9 cellular contexts compared by ENCODE assay signal in genomic region chr21:36700961-36701911, GRCh38. TPM values are rescaled to one million over a fixed set of nuclear protein-coding genes. Genes with fewer than 3 reads are reported as not detected.
DNase-seq lines count a peak whose midpoint lies in the region; ATAC-seq and TF ChIP-seq lines count a peak whose summit lies in the region.
"Had no signal": no experiment of that assay in that cellular context is flagged by ENCODE, and none has a peak within 500 bp of the region (broad histone marks: within the 10 kb centered on the region; RNA-seq: fewer than 3 reads in every experiment).

No MANE protein-coding gene starts in this region.

- H3K4me1 Mint-ChIP-seq in CD4-positive, alpha-beta T cell (ENCODE audit: low read depth) = peaks cover 37% of the 10 kb centered on the region
- H3K4me1 Mint-ChIP-seq in neural crest cell = peaks cover 11% of the 10 kb centered on the region

- no peak overlapping the region; a peak in 1 of 4 replicates for H4K8ac ChIP-seq in IMR-90 (ENCODE audit: low read depth in 2 of 2, low read length in 2 of 2)

- H3K9me1 ChIP-seq in IMR-90 (ENCODE audit: insufficient read depth, low read length) = no peaks in the 10 kb centered on the region; the same call in 1 of the 2 replicates

- peak overlapping the region; percentile 70 for H3K4me2 ChIP-seq in IMR-90 (ENCODE audit: low read depth, low read length)

- no peaks in the 10 kb centered on the region for H3K9me3 ChIP-seq in CD4-positive, alpha-beta T cell (ENCODE audit: control insufficient read depth, low read length)
- H3K9me3 ChIP-seq in IMR-90 (ENCODE audit: control insufficient read depth, insufficient read depth, low read length) = peaks cover 4% of the 10 kb centered on the region; the same call in 1 of the 2 replicates

- no peak overlapping the region for H2BK15ac ChIP-seq in IMR-90 (ENCODE audit: low read depth, low read length)

- CTCF ChIA-PET in CD4-positive, alpha-beta T cell (lab: Charles Lee) = no interaction called here
- CTCF ChIA-PET in IMR-90 (lab: Yijun Ruan, JAX) = interaction anchor here (1.2 kb wide), 1 partner anchor 10 kb away, joined by 4 read pairs; no protein-coding TSS in a partner anchor

- no peaks in the 10 kb centered on the region for H3K36me3 ChIP-seq in IMR-90 (ENCODE audit: control insufficient read depth, insufficient read depth, low read length)

- H4K5ac ChIP-seq in IMR-90 (ENCODE audit: low read depth, low read length) = no peak overlapping the region

- no peaks in the 10 kb centered on the region for H3K9me3 Mint-ChIP-seq in CD4-positive, alpha-beta T cell
- H3K9me3 Mint-ChIP-seq in neural crest cell = no peaks in the 10 kb centered on the region

- peak overlapping the region; percentile 58 for H3K23ac ChIP-seq in IMR-90 (ENCODE audit: low read depth, low read length)

- peak overlapping the region; percentile 71 for H3K4ac ChIP-seq in IMR-90 (ENCODE audit: low read depth, low read length)

- H3K4me3 ChIP-seq in IMR-90 (ENCODE audit: insufficient read depth, low read depth, low read length) = peak overlapping the region; percentile 57
- H3K4me3 ChIP-seq in coronary artery = peak overlapping the region; percentile 58

- BruUV-seq in IMR-90 (replicated peaks; lab: Mats Ljungman, UMichigan) = no TSS peak

- TF ChIP-seq CTCF in CD4-positive, alpha-beta T cell (IDR thresholded peaks at IDR 0.05) = no peak
- TF ChIP-seq CTCF in IMR-90 (conservative IDR thresholded peaks at IDR 0.05; ENCODE audit: low read depth, low read length) (no peak), coronary artery (IDR thresholded peaks at IDR 0.05) (no peak), neural crest cell (conservative IDR thresholded peaks at IDR 0.05) (peak; percentile 21)

- H3K27me3 Mint-ChIP-seq in CD4-positive, alpha-beta T cell = peaks cover 71% of the 10 kb centered on the region
- peaks cover 94% of the 10 kb centered on the region for H3K27me3 Mint-ChIP-seq in neural crest cell (ENCODE audit: low read depth)

- H3K9ac ChIP-seq in IMR-90 (ENCODE audit: low read depth, low read length) = peak overlapping the region; percentile 20

- H3K4me1 ChIP-seq in IMR-90 (ENCODE audit: control insufficient read depth, insufficient read depth, low read length) = no peaks in the 10 kb centered on the region

- no peak for DNase-seq in CD4-positive, alpha-beta T cell
- DNase-seq in IMR-90 (no peak), coronary artery (ENCODE audit: low spot score) (peak; percentile 58), neural crest cell (ENCODE audit: low read depth, low spot score) (peak; percentile 7), Kasumi-1 (lab: John Stamatoyannopoulos, UW) (no peak), NCI-H2171 treated with DMSO at 0.1 percent for 48 hours (lab: John Stamatoyannopoulos, UW) (no peak)
- DNase-seq: NCI-H187 treated with DMSO at 0.1 percent for 48 hours had no signal

- H3K27ac ChIP-seq in CD4-positive, alpha-beta T cell (ENCODE audit: low read depth, low read length) = no peak overlapping the region
- H3K27ac ChIP-seq in IMR-90 (ENCODE audit: insufficient read depth, low read length) (peak overlapping the region; percentile 63), coronary artery (no peak overlapping the region)

- H3K27ac Mint-ChIP-seq in CD4-positive, alpha-beta T cell = no peak overlapping the region
- H3K27ac Mint-ChIP-seq in neural crest cell (ENCODE audit: unreplicated experiment) = no peak overlapping the region

- no peak for TF ChIP-seq RAD21 in IMR-90 (IDR thresholded peaks at IDR 0.05; ENCODE audit: low read length)

- H2BK120ac ChIP-seq in IMR-90 (ENCODE audit: low read depth, low read length) = peak overlapping the region; percentile 57

- in situ Hi-C loops in IMR-90 (cut with MboI; ENCODE audit: low sequenced_read_pairs) = no loop called here

- H3K56ac ChIP-seq in IMR-90 (ENCODE audit: extremely low read depth, insufficient read depth, low read length) = peak overlapping the region; percentile 39; the same call in 1 of the 2 replicates

- H4K91ac ChIP-seq in IMR-90 (ENCODE audit: insufficient read depth, low read depth, low read length) = no peak overlapping the region

- 15% methylated on average over 48 of the region's 72 CpGs; no CpG with 5 or more reads in 1 of the 2 experiments for whole genome bisulfite sequencing in IMR-90 (ENCODE audit: extremely low coverage in 2 of 2, insufficient read length in 1 of 2), 2 experiments

- ATAC-seq in CD4-positive, alpha-beta T cell (ENCODE audit: poor library complexity) = no peak
- ATAC-seq in IMR-90 (ENCODE audit: low read depth) = no peak
- no peak for ATAC-seq in GM19328 (IDR thresholded peaks at IDR 0.05; ENCODE audit: unreplicated experiment)
- no peak for ATAC-seq in HG03342 (IDR thresholded peaks at IDR 0.05; ENCODE audit: unreplicated experiment)

- peaks cover 19% of the 10 kb centered on the region for H4K20me1 ChIP-seq in IMR-90 (ENCODE audit: insufficient read depth, low read length)

- H3K36me3 Mint-ChIP-seq in CD4-positive, alpha-beta T cell (ENCODE audit: low read depth) = no peaks in the 10 kb centered on the region
- H3K36me3 Mint-ChIP-seq in neural crest cell (ENCODE audit: low read depth) = no peaks in the 10 kb centered on the region

- H2AK9ac ChIP-seq in IMR-90 (replicated peaks; ENCODE audit: low read depth, low read length, poor library complexity) = no peak overlapping the region

- peak overlapping the region; percentile 41 for H2AFZ ChIP-seq in IMR-90 (replicated peaks; ENCODE audit: low read length, poor library complexity)

- no peaks in the 10 kb centered on the region for H3K79me1 ChIP-seq in IMR-90 (ENCODE audit: low read depth in 1 of 2, low read length in 2 of 2)

- H2BK5ac ChIP-seq in IMR-90 (ENCODE audit: low read depth, low read length, poor library complexity, severe bottlenecking) = peak overlapping the region; percentile 76

- intact Hi-C loops in CD4-positive, alpha-beta T cell (cut with DNase I, micrococcal nuclease) = no loop called here
- intact Hi-C loops in IMR-90 (cut with micrococcal nuclease) = loop anchor here (5.0 kb wide), 1 partner anchor 216 kb away; no protein-coding TSS in a partner anchor

- peak overlapping the region; percentile 38 for H3K4me3 Mint-ChIP-seq in CD4-positive, alpha-beta T cell
- H3K4me3 Mint-ChIP-seq in neural crest cell = peak overlapping the region; percentile 29

- no peak overlapping the region for H3K18ac ChIP-seq in IMR-90 (ENCODE audit: low read depth, low read length)

- dilution Hi-C loops in IMR-90 (cut with HindIII; ENCODE audit: low sequenced_read_pairs, unreplicated experiment) = no loop called here

- H2BK20ac ChIP-seq in IMR-90 (ENCODE audit: low read depth, low read length) = no peak overlapping the region

- no peak overlapping the region; the same call in 1 of the 2 replicates for H3K14ac ChIP-seq in IMR-90 (replicated peaks; ENCODE audit: low read depth, low read length)

- H2AK5ac ChIP-seq in IMR-90 (ENCODE audit: low read depth, low read length) = no peak overlapping the region; the same call in 1 of the 2 replicates

- H3K27me3 ChIP-seq in CD4-positive, alpha-beta T cell (ENCODE audit: control insufficient read depth, insufficient read depth, low read length) = peaks cover 92% of the 10 kb centered on the region
- H3K27me3 ChIP-seq in IMR-90 (ENCODE audit: control insufficient read depth, insufficient read depth, low read length) = peaks cover 95% of the 10 kb centered on the region

- TF ChIP-seq POLR2A in IMR-90 (IDR thresholded peaks at IDR 0.05; ENCODE audit: low read depth, low read length) = no peak

- POLR2A ChIA-PET in CD4-positive, alpha-beta T cell (lab: Charles Lee) = no interaction called here
- POLR2A ChIA-PET in IMR-90 (lab: Charles Lee; ENCODE audit: unreplicated experiment) = no interaction called here

TF ChIP-seq in IMR-90, 13 proteins besides CTCF, POLR2A, EP300 and RAD21:
- TF ChIP-seq CEBPB (IDR thresholded peaks at IDR 0.05; ENCODE audit: low read depth, low read length) = no peak
- TF ChIP-seq MAZ (IDR thresholded peaks at IDR 0.05; ENCODE audit: borderline replicate concordance, low read depth, low read length) = no peak
- no peak for TF ChIP-seq ELK1 (IDR thresholded peaks at IDR 0.05; ENCODE audit: borderline replicate concordance, low read depth, low read length)
- TF ChIP-seq RCOR1 (IDR thresholded peaks at IDR 0.05; ENCODE audit: insufficient replicate concordance, low read length) = no peak
- TF ChIP-seq SMC3 (IDR thresholded peaks at IDR 0.05; ENCODE audit: low read depth, low read length) = no peak
- no peak for TF ChIP-seq CHD1 (IDR thresholded peaks at IDR 0.05; ENCODE audit: low read depth, low read length)

RNA-seq across cellular contexts. Expression of gene SIM2, which starts 2.3 kb away (rescaled TPM):
- not detected for total RNA-seq in CD4-positive, alpha-beta T cell
- 1.9 and 2.2 TPM in 2 replicates for total RNA-seq in IMR-90 (2012; rRNA removed)
- polyA plus RNA-seq in IMR-90 (2012; rRNA removed) = 7.5 and 7.9 TPM in 2 replicates
- polyA plus RNA-seq in IMR-90 (2012; cell fraction: cytosol; rRNA removed) = 7.5 and 8.7 TPM in 2 replicates
- 22.1 and 26.1 TPM in 2 replicates for polyA plus RNA-seq in IMR-90 (2012; cell fraction: nucleus; rRNA removed; ENCODE audit: low replicate concordance)
- not detected in 2 replicates for total RNA-seq in neural crest cell

Comparison
In these comparisons a context has a peak if more than half of its experiments do, and no peak if none do; other contexts are left out.
1. DNase-seq: peak in coronary artery (single experiment) and neural crest cell (single experiment); none in CD4-positive, alpha-beta T cell (0 of 10), IMR-90 (single experiment), Kasumi-1 (0 of 2) and NCI-H2171 treated with DMSO at 0.1 percent for 48 hours (single experiment).